In the genomic region with DNA sequence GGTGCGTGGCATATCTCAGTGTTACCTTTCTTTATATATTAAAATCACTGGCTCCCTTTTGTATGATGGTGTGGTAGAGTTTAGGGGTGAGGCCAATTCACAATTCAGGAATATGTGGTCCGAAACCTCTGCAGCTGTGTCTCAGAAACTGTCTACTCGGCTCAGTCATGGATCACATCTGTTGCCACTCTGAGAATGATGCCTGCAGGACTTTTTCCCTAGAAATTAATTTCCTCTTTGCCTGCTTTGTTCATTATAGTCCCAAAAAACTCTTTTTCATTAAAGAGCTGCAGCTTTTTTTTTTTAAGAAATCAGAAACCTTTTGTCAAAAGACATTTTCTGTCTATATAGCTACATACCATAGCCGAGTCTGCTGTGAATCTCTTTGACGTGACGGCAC, we compare ENCODE assay signal across 20 cellular contexts.
DNase-seq lines count a peak whose midpoint lies in the region; ATAC-seq and TF ChIP-seq lines count a peak whose summit lies in the region.
"Had no signal": no experiment of that assay in that cellular context is flagged by ENCODE, and none has a peak within 500 bp of the region (broad histone marks: within the 10 kb centered on the region; RNA-seq: fewer than 3 reads in every experiment).

No MANE protein-coding gene starts in this region.

- no peak for DNase-seq in activated naive CD4-positive, alpha-beta T cell treated with anti-CD3 and anti-CD28 coated beads, Interleukin-2, amount 10 ng/mL, durations not matched to agents 7 days and 5 days
- DNase-seq in activated naive CD4-positive, alpha-beta T cell treated with anti-CD3 and anti-CD28 coated beads for 36 hours, result no peak
- DNase-seq in T-helper 17 cell (no peak), foreskin melanocyte (peak; percentile 53), sigmoid colon (no peak), GM13977 (ENCODE audit: low spot score) (no peak)
- DNase-seq: Calu3; CD4-positive, CD25-positive, alpha-beta regulatory T cell; CD8-positive, alpha-beta memory T cell; COR-L47; DMS53; DMS79 treated with DMSO at 0.1 percent for 48 hours; GF-D8; H9 had no signal

- in situ Hi-C loops in GM13977 (cut with MboI; ENCODE audit: low pct_unique_long_range_greater_than_20kb, low sequenced_read_pairs, unreplicated experiment), result no loop called here

- H3K27me3 Mint-ChIP-seq in activated naive CD4-positive, alpha-beta T cell treated with anti-CD3 and anti-CD28 coated beads, Interleukin-2, amount 10 ng/mL, durations not matched to agents 7 days and 5 days, result no peaks in the 10 kb centered on the region
- H3K27me3 Mint-ChIP-seq in activated naive CD4-positive, alpha-beta T cell treated with anti-CD3 and anti-CD28 coated beads for 36 hours (ENCODE audit: low read depth), result no peaks in the 10 kb centered on the region
- no peaks in the 10 kb centered on the region for H3K27me3 Mint-ChIP-seq in T-helper 17 cell
- H3K27me3 Mint-ChIP-seq: B cell; CD4-positive, CD25-positive, alpha-beta regulatory T cell; CD8-positive, alpha-beta memory T cell had no signal

- no peak for TF ChIP-seq CTCF in sigmoid colon (IDR thresholded peaks at IDR 0.05)
- TF ChIP-seq CTCF in GM13977 (IDR thresholded peaks at IDR 0.05; ENCODE audit: extremely low read depth, insufficient read depth, missing control alignments), result no peak

- 96% methylated on average over 6 of the region's 6 CpGs for WGBS in sigmoid colon, 2 donors

- no peak overlapping the region for H3K4me3 ChIP-seq in sigmoid colon
- H3K4me3 ChIP-seq: BLaER1, GM23338 had no signal

- no peaks in the 10 kb centered on the region for H3K4me1 ChIP-seq in sigmoid colon

- H3K27ac Mint-ChIP-seq in activated naive CD4-positive, alpha-beta T cell treated with anti-CD3 and anti-CD28 coated beads, Interleukin-2, amount 10 ng/mL, durations not matched to agents 7 days and 5 days, result peak overlapping the region; percentile 28
- no peak overlapping the region for H3K27ac Mint-ChIP-seq in activated naive CD4-positive, alpha-beta T cell treated with anti-CD3 and anti-CD28 coated beads for 36 hours
- H3K27ac Mint-ChIP-seq in T-helper 17 cell, result no peak overlapping the region
- H3K27ac Mint-ChIP-seq: B cell, GM23338, H9 had no signal

- no peaks in the 10 kb centered on the region for H3K9me3 Mint-ChIP-seq in activated naive CD4-positive, alpha-beta T cell treated with anti-CD3 and anti-CD28 coated beads, Interleukin-2, amount 10 ng/mL, durations not matched to agents 7 days and 5 days
- H3K9me3 Mint-ChIP-seq in activated naive CD4-positive, alpha-beta T cell treated with anti-CD3 and anti-CD28 coated beads for 36 hours, result no peaks in the 10 kb centered on the region

- H3K4me3 Mint-ChIP-seq in activated naive CD4-positive, alpha-beta T cell treated with anti-CD3 and anti-CD28 coated beads, Interleukin-2, amount 10 ng/mL, durations not matched to agents 7 days and 5 days, result no peak overlapping the region
- H3K4me3 Mint-ChIP-seq in activated naive CD4-positive, alpha-beta T cell treated with anti-CD3 and anti-CD28 coated beads for 36 hours, result no peak overlapping the region
- H3K4me3 Mint-ChIP-seq in T-helper 17 cell, result peak overlapping the region; percentile 2
- H3K4me3 Mint-ChIP-seq: B cell, GM23338, H9 had no signal

- H3K36me3 ChIP-seq in sigmoid colon, result peaks cover 0 to 12% (median 2%) of the 10 kb centered on the region in 4 donors

- H3K27me3 ChIP-seq in sigmoid colon, result no peaks in the 10 kb centered on the region
- H3K27me3 ChIP-seq: BLaER1 had no signal

- peaks cover 4% of the 10 kb centered on the region for H3K36me3 Mint-ChIP-seq in activated naive CD4-positive, alpha-beta T cell treated with anti-CD3 and anti-CD28 coated beads, Interleukin-2, amount 10 ng/mL, durations not matched to agents 7 days and 5 days
- peaks cover 7% of the 10 kb centered on the region for H3K36me3 Mint-ChIP-seq in activated naive CD4-positive, alpha-beta T cell treated with anti-CD3 and anti-CD28 coated beads for 36 hours (ENCODE audit: low read depth)
- no peaks in the 10 kb centered on the region for H3K36me3 Mint-ChIP-seq in T-helper 17 cell (ENCODE audit: low read depth)

- no peak overlapping the region for H3K27ac ChIP-seq in sigmoid colon
- H3K27ac ChIP-seq: 22Rv1, BLaER1, C4-2B had no signal

- peaks cover 12% of the 10 kb centered on the region for H3K4me1 Mint-ChIP-seq in activated naive CD4-positive, alpha-beta T cell treated with anti-CD3 and anti-CD28 coated beads, Interleukin-2, amount 10 ng/mL, durations not matched to agents 7 days and 5 days
- peaks cover 5% of the 10 kb centered on the region for H3K4me1 Mint-ChIP-seq in activated naive CD4-positive, alpha-beta T cell treated with anti-CD3 and anti-CD28 coated beads for 36 hours (ENCODE audit: low read depth)
- peaks cover 10% of the 10 kb centered on the region for H3K4me1 Mint-ChIP-seq in T-helper 17 cell
- H3K4me1 Mint-ChIP-seq: B cell had no signal

- no peak for ATAC-seq in T-helper 17 cell
- ATAC-seq: GM23338, HCT116 had no signal

- no peak for TF ChIP-seq EP300 in sigmoid colon (IDR thresholded peaks at IDR 0.05)

- TF ChIP-seq POLR2A in sigmoid colon (IDR thresholded peaks at IDR 0.05), result no peak

- intact Hi-C loops in activated naive CD4-positive, alpha-beta T cell treated with anti-CD3 and anti-CD28 coated beads for 36 hours (cut with micrococcal nuclease), result no loop called here
- intact Hi-C loops in sigmoid colon (cut with DNase I), result no loop called here

- CTCF ChIA-PET in activated naive CD4-positive, alpha-beta T cell treated with anti-CD3 and anti-CD28 coated beads, Interleukin-2, amount 10 ng/mL, durations not matched to agents 7 days and 5 days (lab: Charles Lee), result no interaction called here
- CTCF ChIA-PET in activated naive CD4-positive, alpha-beta T cell treated with anti-CD3 and anti-CD28 coated beads for 36 hours (lab: Charles Lee), result no interaction called here

- H3K9me3 ChIP-seq in T-helper 17 cell (ENCODE audit: control insufficient read depth, low read length, poor library complexity, severe bottlenecking), result no peaks in the 10 kb centered on the region
- H3K9me3 ChIP-seq in sigmoid colon, result no peaks in the 10 kb centered on the region
